Comparison of ENCODE assay signal across 9 cellular contexts in genomic region chr3:7577513-7577912, GRCh38.
"Had no signal": no experiment of that assay in that cellular context is flagged by ENCODE, and none has a peak within 500 bp of the region (broad histone marks: within the 10 kb centered on the region; RNA-seq: fewer than 3 reads in every experiment).

No MANE protein-coding gene starts in this region.

- H3K9me3 ChIP-seq: HAP-1 had no signal

- H3K4me1 Mint-ChIP-seq: GM23338 had no signal

- H3K9me3 Mint-ChIP-seq: GM23338, H9 had no signal

- DNase-seq: GM23248, GOT3, H7, H9, HCEC 1CT, HFFc6 had no signal

- H3K27ac ChIP-seq: GM23248 had no signal

- H2AFZ ChIP-seq: GM23248, GM23338 had no signal

- H3K4me3 ChIP-seq: GM23248, GM23338, HAP-1 had no signal

- H3K4me1 ChIP-seq: HAP-1 had no signal

- ATAC-seq: GM23338, HCT116 had no signal

- H3K9ac ChIP-seq: GM23248 had no signal

- H3K27ac Mint-ChIP-seq: GM23338, H9, HFFc6 had no signal

- H3K4me3 Mint-ChIP-seq: GM23338, H9, HFFc6 had no signal

- H3K36me3 ChIP-seq: HAP-1 had no signal

- H3K4me2 ChIP-seq: GM23338 had no signal
